Comparison of ENCODE assay signal across 8 cellular contexts in the genomic region with DNA sequence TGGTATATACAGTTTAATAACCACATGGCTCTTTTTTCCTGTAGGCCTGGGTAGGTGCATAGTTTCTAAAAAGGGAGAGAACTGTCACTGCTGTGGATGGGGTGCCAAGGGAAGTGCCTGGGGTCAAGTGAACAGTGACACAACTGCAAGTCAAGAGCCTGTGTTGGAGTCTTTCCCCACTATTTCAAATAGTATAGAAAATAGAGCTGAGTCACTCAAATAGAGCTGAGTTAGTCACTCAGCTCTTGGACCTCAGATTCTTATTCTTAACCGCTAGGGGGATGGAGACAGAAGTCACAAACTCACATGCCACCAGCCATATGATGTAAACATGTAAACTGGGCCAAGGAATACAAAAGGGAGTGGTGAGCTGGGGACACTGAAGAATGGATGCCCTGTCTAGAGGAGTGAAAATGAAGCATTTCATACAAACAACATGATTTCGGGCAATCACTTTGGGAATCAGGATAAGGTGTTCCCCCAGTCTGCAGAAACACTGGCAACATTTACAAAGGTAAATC. TPM values are rescaled to one million over a fixed set of nuclear protein-coding genes. Genes with fewer than 3 reads are reported as not detected.
DNase-seq lines count a peak whose midpoint lies in the region; ATAC-seq and TF ChIP-seq lines count a peak whose summit lies in the region.

No MANE protein-coding gene starts in this region.

- peaks cover 7% of the 10 kb centered on the region; the same call in 1 of the 2 replicates for H3K36me3 ChIP-seq in RWPE2 (ENCODE audit: low read depth)
- H3K36me3 ChIP-seq in mucosa of descending colon (ENCODE audit: low read depth) = no peaks in the 10 kb centered on the region

- intact Hi-C loops in mucosa of descending colon (cut with DNase I, micrococcal nuclease) = no loop called here

- H3K27ac ChIP-seq in RWPE2 (ENCODE audit: poor library complexity, severe bottlenecking) = no peak overlapping the region

- no peak overlapping the region for H3K4me3 ChIP-seq in RWPE2 (ENCODE audit: severe bottlenecking)
- H3K4me3 ChIP-seq in mucosa of descending colon = no peak overlapping the region

- TF ChIP-seq CTCF in RWPE2 (IDR thresholded peaks at IDR 0.05; ENCODE audit: poor library complexity, severe bottlenecking) (peak; percentile 64), mucosa of descending colon (IDR thresholded peaks at IDR 0.05) (no peak)

- H3K4me1 ChIP-seq in RWPE2 (ENCODE audit: insufficient read depth, poor library complexity, severe bottlenecking) (peaks cover 5% of the 10 kb centered on the region), mucosa of descending colon (ENCODE audit: low read depth) (peaks cover 15% of the 10 kb centered on the region)

- no peak for DNase-seq in activated CD4-positive, CD25-positive, alpha-beta regulatory T cell treated with anti-CD3 and anti-CD28 coated beads, Interleukin-2, amount 50 U/mL, for 72 hours
- no peak for DNase-seq in RWPE2 (ENCODE audit: low spot score)
- peak; percentile 83 for DNase-seq in dermis blood vessel endothelial cell
- DNase-seq in mucosa of descending colon = no peak
- DNase-seq in COLO668 (lab: John Stamatoyannopoulos, UW; ENCODE audit: unreplicated experiment) = no peak
- no peak for DNase-seq in NCI-H2029 treated with DMSO at 0.1 percent for 48 hours (lab: John Stamatoyannopoulos, UW)

- peak; percentile 26 to 39 for ATAC-seq in activated CD4-positive, CD25-positive, alpha-beta regulatory T cell treated with anti-CD3 and anti-CD28 coated beads, Interleukin-2, amount 50 U/mL, for 24 hours
- peak; percentile 36 for ATAC-seq in HG03354 (IDR thresholded peaks at IDR 0.05; ENCODE audit: poor library complexity, severe bottlenecking, unreplicated experiment)
- 0 out of 3 replicates have a peak, but pooled peaks have one; percentile 4 for ATAC-seq in RWPE2 (ENCODE audit: low read depth)
- ATAC-seq in mucosa of descending colon = peak; percentile 28

- no peaks in the 10 kb centered on the region for H3K27me3 ChIP-seq in RWPE2 (ENCODE audit: insufficient read depth, poor library complexity, severe bottlenecking)

- H3K9me3 ChIP-seq in RWPE2 (ENCODE audit: severe bottlenecking) = no peaks in the 10 kb centered on the region
- H3K9me3 ChIP-seq in mucosa of descending colon = no peaks in the 10 kb centered on the region

RNA-seq across cellular contexts. Expression of gene NQO2, which starts 2.1 kb away (rescaled TPM):
- total RNA-seq in dermis blood vessel endothelial cell (22.5 and 24.1 TPM in 2 replicates), mucosa of descending colon (10 to 100 TPM; 13.4 to 24.1 (median 23.2) TPM)

RNA-seq across cellular contexts. Expression of gene SERPINB6, which starts 30.5 kb away (rescaled TPM):
- 127 and 135 TPM in 2 replicates for total RNA-seq in dermis blood vessel endothelial cell
- total RNA-seq in mucosa of descending colon = 100 to 1,000 TPM; 134 to 147 (median 142) TPM
